ENCODE assay signal across 3 cellular contexts in genomic region chr1:99304725-99305282, GRCh38.
TF ChIP-seq lines count a peak whose summit lies in the region.

No MANE protein-coding gene starts in this region.

TF ChIP-seq in liver, 16 proteins besides CTCF, POLR2A, EP300 and RAD21:
- TF ChIP-seq GABPA (IDR thresholded peaks at IDR 0.05 in 1 of 2, conservative IDR thresholded peaks at IDR 0.05 in 1 of 2) (no peak), SP1 (IDR thresholded peaks at IDR 0.05) (peak; percentile 61), FOXA2 (IDR thresholded peaks at IDR 0.05) (no peak), REST (IDR thresholded peaks at IDR 0.05) (no peak), EGR1 (IDR thresholded peaks at IDR 0.05; ENCODE audit: low read depth in 2 of 2) (no peak), HNF4G (IDR thresholded peaks at IDR 0.05) (peak; percentile 37), TAF1 (conservative IDR thresholded peaks at IDR 0.05) (no peak), JUND (IDR thresholded peaks at IDR 0.05) (no peak), RXRA (IDR thresholded peaks at IDR 0.05) (peak; percentile 27 to 37), YY1 (IDR thresholded peaks at IDR 0.05) (peak; percentile 31), MAX (IDR thresholded peaks at IDR 0.05) (no peak), ATF3 (IDR thresholded peaks at IDR 0.05) (no peak), FOXA1 (IDR thresholded peaks at IDR 0.05) (no peak), HNF4A (conservative IDR thresholded peaks at IDR 0.05) (peak; percentile 73 to 76), NR2F2 (IDR thresholded peaks at IDR 0.05) (no peak)
- TF ChIP-seq, protein P1, sequence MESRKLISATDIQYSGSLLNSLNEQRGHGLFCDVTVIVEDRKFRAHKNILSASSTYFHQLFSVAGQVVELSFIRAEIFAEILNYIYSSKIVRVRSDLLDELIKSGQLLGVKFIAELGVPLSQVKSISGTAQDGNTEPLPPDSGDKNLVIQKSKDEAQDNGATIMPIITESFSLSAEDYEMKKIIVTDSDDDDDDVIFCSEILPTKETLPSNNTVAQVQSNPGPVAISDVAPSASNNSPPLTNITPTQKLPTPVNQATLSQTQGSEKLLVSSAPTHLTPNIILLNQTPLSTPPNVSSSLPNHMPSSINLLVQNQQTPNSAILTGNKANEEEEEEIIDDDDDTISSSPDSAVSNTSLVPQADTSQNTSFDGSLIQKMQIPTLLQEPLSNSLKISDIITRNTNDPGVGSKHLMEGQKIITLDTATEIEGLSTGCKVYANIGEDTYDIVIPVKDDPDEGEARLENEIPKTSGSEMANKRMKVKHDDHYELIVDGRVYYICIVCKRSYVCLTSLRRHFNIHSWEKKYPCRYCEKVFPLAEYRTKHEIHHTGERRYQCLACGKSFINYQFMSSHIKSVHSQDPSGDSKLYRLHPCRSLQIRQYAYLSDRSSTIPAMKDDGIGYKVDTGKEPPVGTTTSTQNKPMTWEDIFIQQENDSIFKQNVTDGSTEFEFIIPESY (IDR thresholded peaks at IDR 0.05) = no peak
TF ChIP-seq in liver: peak in this region for 5.

TF ChIP-seq in HepG2, 621 proteins besides CTCF, POLR2A, EP300 and RAD21:
- TF ChIP-seq ETS1 (CRISPR knock-in tag; IDR thresholded peaks at IDR 0.05) = no peak
- no peak for TF ChIP-seq MLX (CRISPR knock-in tag; IDR thresholded peaks at IDR 0.05)
- no peak for TF ChIP-seq FOXO4 (CRISPR knock-in tag; conservative IDR thresholded peaks at IDR 0.05)
- no peak for TF ChIP-seq ZNF576 (CRISPR knock-in tag; IDR thresholded peaks at IDR 0.05)
- no peak for TF ChIP-seq ZBTB3 (CRISPR knock-in tag; IDR thresholded peaks at IDR 0.05; ENCODE audit: borderline replicate concordance, low read depth)
- no peak for TF ChIP-seq DNMT3B (CRISPR knock-in tag; conservative IDR thresholded peaks at IDR 0.05)
- no peak for TF ChIP-seq MYNN (CRISPR knock-in tag; IDR thresholded peaks at IDR 0.05; ENCODE audit: low read depth)

TF ChIP-seq in endothelial cell of umbilical vein, 7 proteins besides CTCF, POLR2A, EP300 and RAD21:
- no peak for TF ChIP-seq POLR2AphosphoS5 (IDR thresholded peaks at IDR 0.05; ENCODE audit: insufficient read depth, low read depth, low read length)
- no peak for TF ChIP-seq GATA2 (IDR thresholded peaks at IDR 0.05; ENCODE audit: insufficient read depth, insufficient read length, low read depth, low read length)
- TF ChIP-seq MYC (IDR thresholded peaks at IDR 0.05; ENCODE audit: low read depth, low read length) = no peak
- TF ChIP-seq MAX (IDR thresholded peaks at IDR 0.05; ENCODE audit: insufficient read depth, insufficient read length) = no peak
- no peak for TF ChIP-seq FOS (IDR thresholded peaks at IDR 0.05; ENCODE audit: borderline replicate concordance, insufficient read depth, low read length)
- no peak for TF ChIP-seq JUN (IDR thresholded peaks at IDR 0.05; ENCODE audit: borderline replicate concordance, insufficient read depth, insufficient read length, low read depth)
- no peak for TF ChIP-seq EZH2 (IDR thresholded peaks at IDR 0.05; ENCODE audit: borderline replicate concordance, low read depth, low read length, severe bottlenecking)
